In the genomic region with DNA sequence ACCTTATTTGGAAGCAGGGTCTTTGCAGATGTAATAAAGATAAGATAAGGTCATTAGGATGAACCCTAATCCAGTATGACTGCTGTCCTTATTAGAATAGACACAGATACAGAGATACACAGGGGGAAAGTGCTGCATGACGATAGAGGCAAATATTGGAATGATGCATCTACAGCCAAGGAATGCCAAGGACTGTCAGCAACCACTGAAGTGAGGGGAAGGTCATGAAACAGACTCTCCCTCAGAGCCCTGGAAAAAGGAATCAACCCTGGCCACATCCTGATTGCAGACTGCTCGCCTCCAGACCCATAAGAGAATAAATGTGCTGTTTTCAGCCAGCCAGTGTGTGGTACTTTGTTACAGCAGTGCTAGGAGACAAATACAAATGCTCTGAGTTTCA, we compare ENCODE assay signal across 17 cellular contexts.
"Had no signal": no experiment of that assay in that cellular context is flagged by ENCODE, and none has a peak within 500 bp of the region (broad histone marks: within the 10 kb centered on the region; RNA-seq: fewer than 3 reads in every experiment).

No MANE protein-coding gene starts in this region.

- H3K36me3 ChIP-seq: prostate gland had no signal

- ATAC-seq: activated CD8-positive, alpha-beta T cell treated with anti-CD3 and anti-CD28 coated beads for 36 hours; activated naive CD8-positive, alpha-beta T cell treated with anti-CD3 and anti-CD28 coated beads, Interleukin-2, amount 50 U/mL, for 24 hours; body of pancreas; effector memory CD8-positive, alpha-beta T cell; natural killer cell treated with Interleukin-12 subunit alpha and Interleukin-12 subunit beta and Interleukin-15 and Interleukin-18, amount 100 ng/mL, for 72 hours; T-cell had no signal

- DNase-seq: activated CD8-positive, alpha-beta memory T cell treated with anti-CD3 and anti-CD28 coated beads, Interleukin-2, amount 50 U/mL, for 48 hours; activated CD8-positive, alpha-beta T cell treated with anti-CD3 and anti-CD28 coated beads for 36 hours; activated naive CD4-positive, alpha-beta T cell treated with Interleukin-2 at 50 U/mL for 16 hours; activated naive CD8-positive, alpha-beta T cell treated with anti-CD3 and anti-CD28 coated beads, Interleukin-2, amount 50 U/mL, for 24 hours; body of pancreas; effector memory CD8-positive, alpha-beta T cell; hypothalamus; occipital lobe; stimulated activated CD4-positive, alpha-beta T cell treated with anti-CD3 and anti-CD28 coated beads, Interleukin-2, amount 100 ng/mL, for 48 hours; stimulated activated CD8-positive, alpha-beta memory T cell treated with anti-CD3 and anti-CD28 coated beads, Interleukin-4, amount 100 ng/mL, for 48 hours; T-cell; testis had no signal

- H3K27ac ChIP-seq: body of pancreas, epithelial cell of prostate, prostate gland, testis, VCaP had no signal

- H3K9me3 ChIP-seq: body of pancreas, prostate gland, testis had no signal

- H3K4me3 ChIP-seq: body of pancreas, lung, prostate gland, testis had no signal

- H3K27me3 ChIP-seq: body of pancreas, testis had no signal

- H3K4me1 ChIP-seq: body of pancreas, prostate gland, testis had no signal
